Comparison of ENCODE assay signal across 8 cellular contexts in the genomic region with DNA sequence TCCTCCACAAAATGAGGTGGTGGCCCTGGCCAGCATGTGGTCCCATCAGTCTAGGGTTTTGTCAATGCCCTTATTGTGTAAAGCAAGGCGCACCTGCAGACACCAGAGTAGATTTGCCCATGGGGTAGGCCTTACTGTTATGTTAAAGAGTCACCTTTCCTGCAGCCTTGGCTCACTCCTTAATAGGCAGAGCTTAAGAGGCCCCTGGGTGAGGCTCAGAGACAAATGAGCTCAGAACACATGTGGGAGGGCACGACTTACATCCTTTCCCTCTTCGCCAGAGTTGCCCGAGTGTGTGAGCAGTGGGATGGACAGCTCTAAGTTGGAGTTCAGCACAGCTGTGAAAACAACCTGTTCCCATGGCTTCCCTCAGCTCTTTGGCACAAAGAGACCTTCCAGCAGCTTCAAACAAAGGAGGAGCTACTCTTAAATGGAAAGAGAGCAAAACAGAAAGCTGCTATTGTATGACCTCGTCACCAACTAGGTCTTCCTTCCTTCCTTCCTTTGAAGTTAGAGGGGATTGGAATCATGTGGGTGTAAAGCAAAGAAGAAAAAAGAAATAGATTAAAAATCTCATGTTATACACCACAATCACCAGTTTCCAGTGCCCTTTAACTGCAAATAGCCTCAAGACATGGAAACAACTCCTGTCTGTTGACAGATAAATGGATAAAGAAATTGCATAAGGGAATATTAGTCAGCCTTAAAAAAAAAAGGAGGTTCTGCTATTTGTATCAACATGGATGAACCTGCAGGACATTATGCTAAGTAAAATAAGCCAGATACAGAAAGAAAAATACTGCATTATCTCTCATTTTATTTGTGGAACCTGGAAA. TPM values are rescaled to one million over a fixed set of nuclear protein-coding genes. Genes with fewer than 3 reads are reported as not detected.
DNase-seq lines count a peak whose midpoint lies in the region; TF ChIP-seq lines count a peak whose summit lies in the region.

No MANE protein-coding gene starts in this region.

- H3K4me3 ChIP-seq in astrocyte of the cerebellum (ENCODE audit: low read depth, low read length): no peak overlapping the region

- in situ Hi-C loops in astrocyte of the cerebellum (cut with HindIII; ENCODE audit: low sequenced_read_pairs) (no loop called here), G401 (cut with HindIII; ENCODE audit: low sequenced_read_pairs) (no loop called here)

- TF ChIP-seq CTCF in astrocyte of the cerebellum (IDR thresholded peaks at IDR 0.05; ENCODE audit: low read depth, low read length, missing control alignments): no peak

- peak in 4 of 6 experiments; percentile 6 to 51 (median 37) for DNase-seq in stimulated activated naive CD4-positive, alpha-beta T cell (lab: John Stamatoyannopoulos, UW)
- no peak for DNase-seq in stimulated activated naive CD4-positive, alpha-beta T cell treated with Interleukin-2 at 50 U/mL for 16 hours (lab: John Stamatoyannopoulos, UW)
- DNase-seq in astrocyte of the cerebellum (ENCODE audit: low read depth): peak; percentile 61
- peak; percentile 42 for DNase-seq in kidney glomerular epithelial cell (lab: John Stamatoyannopoulos, UW)
- no peak for DNase-seq in NAMALWA (ENCODE audit: low spot score)
- DNase-seq in G401 (ENCODE audit: low spot score): no peak
- DNase-seq in mesenteric fat pad (ENCODE audit: low spot score): no peak
- no peak for DNase-seq in NCI-H1048 (lab: John Stamatoyannopoulos, UW)

RNA-seq across cellular contexts. Expression of gene XPNPEP1, which starts 11.9 kb away (rescaled TPM):
- total RNA-seq in G401 (2014; rRNA removed; shearing (Covaris generic)): 109 and 153 TPM in 2 replicates
- 68.7 TPM for total RNA-seq in mesenteric fat pad

Comparison
In these comparisons a context has a peak if more than half of its experiments do, and no peak if none do; other contexts are left out.
1. DNase-seq: peak in stimulated activated naive CD4-positive, alpha-beta T cell (4 of 6), astrocyte of the cerebellum (single experiment) and kidney glomerular epithelial cell (single experiment); none in stimulated activated naive CD4-positive, alpha-beta T cell treated with Interleukin-2 at 50 U/mL for 16 hours (single experiment), NAMALWA (single experiment), G401 (single experiment), mesenteric fat pad (single experiment) and NCI-H1048 (single experiment).